Comparison of ENCODE assay signal across 1 cellular context in genomic region chr7:106820321-106821217, GRCh38.
TF ChIP-seq lines count a peak whose summit lies in the region.

No MANE protein-coding gene starts in this region.

TF ChIP-seq in K562, 482 proteins besides CTCF, POLR2A, EP300 and RAD21 (continued from another document):
- TF ChIP-seq ZNF431 (CRISPR knock-in tag; IDR thresholded peaks at IDR 0.05): no peak
